Comparison of ENCODE assay signal across 8 cellular contexts in genomic region chr20:49319204-49319809, GRCh38. TPM values are rescaled to one million over a fixed set of nuclear protein-coding genes. Genes with fewer than 3 reads are reported as not detected.
DNase-seq lines count a peak whose midpoint lies in the region; ATAC-seq and TF ChIP-seq lines count a peak whose summit lies in the region.

No MANE protein-coding gene starts in this region.

- no peak overlapping the region for H2BK5ac ChIP-seq in mesenchymal stem cell (ENCODE audit: low read depth, low read length, poor library complexity, severe bottlenecking)

- H2BK12ac ChIP-seq in mesenchymal stem cell (ENCODE audit: low read length in 2 of 2) = no peak overlapping the region

- intact Hi-C loops in activated CD8-positive, alpha-beta T cell treated with anti-CD3 and anti-CD28 coated beads for 36 hours (cut with micrococcal nuclease) = no loop called here

- H3K79me2 ChIP-seq in hepatocyte = no peaks in the 10 kb centered on the region

- no peaks in the 10 kb centered on the region for H3K9me2 ChIP-seq in hepatocyte (replicated peaks; ENCODE audit: insufficient read depth)

- H3K23ac ChIP-seq in mesenchymal stem cell (ENCODE audit: low read length in 2 of 2) = peak overlapping the region in 1 of 2 experiments; percentile 35

- no peaks in the 10 kb centered on the region for H4K20me1 ChIP-seq in hepatocyte (ENCODE audit: insufficient read depth, poor library complexity, severe bottlenecking)

- H3K4me1 Mint-ChIP-seq in activated CD8-positive, alpha-beta memory T cell treated with anti-CD3 and anti-CD28 coated beads, Interleukin-2, amount 10 ng/mL, durations not matched to agents 7 days and 5 days = peaks cover 25% of the 10 kb centered on the region
- peaks cover 27% of the 10 kb centered on the region for H3K4me1 Mint-ChIP-seq in activated CD8-positive, alpha-beta T cell treated with anti-CD3 and anti-CD28 coated beads for 36 hours (ENCODE audit: low read depth)
- H3K4me1 Mint-ChIP-seq in stimulated activated naive CD8-positive, alpha-beta T cell treated with anti-CD3 and anti-CD28 coated beads, Interleukin-15, amount 100 ng/mL, for 72 hours = peaks cover 34% of the 10 kb centered on the region

- CTCF ChIA-PET in activated CD8-positive, alpha-beta memory T cell treated with anti-CD3 and anti-CD28 coated beads, Interleukin-2, amount 10 ng/mL, durations not matched to agents 7 days and 5 days (lab: Charles Lee) = interaction anchor here (1.5 to 2.3 kb wide), 9 partner anchors 9 to 214 kb away, joined by 3 to 8 read pairs (median 5); no protein-coding TSS in a partner anchor
- CTCF ChIA-PET in activated CD8-positive, alpha-beta T cell treated with anti-CD3 and anti-CD28 coated beads for 36 hours (lab: Charles Lee) = interaction anchor here (1.0 to 3.6 kb wide), 6 partner anchors 14 to 289 kb away, joined by 3 to 11 read pairs (median 4); no protein-coding TSS in a partner anchor

- H3K4ac ChIP-seq in mesenchymal stem cell (ENCODE audit: low read depth in 1 of 2, low read length in 2 of 2) = no peak overlapping the region

- no peak overlapping the region for H3K14ac ChIP-seq in mesenchymal stem cell (ENCODE audit: low read length in 2 of 2)

- H3K36me3 ChIP-seq in hepatocyte (replicated peaks; ENCODE audit: insufficient read depth, low read depth) = no peaks in the 10 kb centered on the region
- no peaks in the 10 kb centered on the region for H3K36me3 ChIP-seq in mesenchymal stem cell (ENCODE audit: control insufficient read depth in 1 of 2, insufficient read depth in 2 of 2, low read depth in 1 of 2, low read length in 2 of 2)

- no peaks in the 10 kb centered on the region for H3K9me3 Mint-ChIP-seq in activated CD8-positive, alpha-beta memory T cell treated with anti-CD3 and anti-CD28 coated beads, Interleukin-2, amount 10 ng/mL, durations not matched to agents 7 days and 5 days (ENCODE audit: low read depth)
- no peaks in the 10 kb centered on the region for H3K9me3 Mint-ChIP-seq in activated CD8-positive, alpha-beta T cell treated with anti-CD3 and anti-CD28 coated beads for 36 hours
- H3K9me3 Mint-ChIP-seq in stimulated activated naive CD8-positive, alpha-beta T cell treated with anti-CD3 and anti-CD28 coated beads, Interleukin-15, amount 100 ng/mL, for 72 hours = no peaks in the 10 kb centered on the region

- H3K27me3 ChIP-seq in hepatocyte (peaks cover 70% of the 10 kb centered on the region), mesenchymal stem cell (ENCODE audit: control insufficient read depth in 1 of 2, insufficient read depth in 1 of 2, low read length in 2 of 2) (peaks cover 56 to 70% of the 10 kb centered on the region in 2 experiments)

- H3K9ac ChIP-seq in mesenchymal stem cell (ENCODE audit: low read length) = no peak overlapping the region

- POLR2A ChIA-PET in activated CD8-positive, alpha-beta T cell treated with anti-CD3 and anti-CD28 coated beads for 36 hours (lab: Charles Lee) = interaction anchor here (0.9 to 2.0 kb wide), 6 partner anchors 9 to 45 kb away, joined by 4 to 14 read pairs (median 6); no protein-coding TSS in a partner anchor

- H3K18ac ChIP-seq in mesenchymal stem cell (ENCODE audit: low read depth in 1 of 2, low read length in 2 of 2) = no peak overlapping the region

- no peak overlapping the region for H2BK15ac ChIP-seq in mesenchymal stem cell (ENCODE audit: low read depth, poor library complexity, severe bottlenecking)

- H3K27ac ChIP-seq in hepatocyte = no peak overlapping the region
- no peak overlapping the region for H3K27ac ChIP-seq in mesenchymal stem cell (ENCODE audit: low read length, poor library complexity, severe bottlenecking)

- H2BK120ac ChIP-seq in mesenchymal stem cell (ENCODE audit: low read depth, low read length) = no peak overlapping the region

- 47% methylated on average over 25 of the region's 25 CpGs for WGBS in hepatocyte (ENCODE audit: low lambda C conversion rate, missing lambda C conversion rate)
- 38% methylated on average over 23 of the region's 25 CpGs for WGBS in mesenchymal stem cell

- peak overlapping the region; percentile 80 for H3K4me3 Mint-ChIP-seq in activated CD8-positive, alpha-beta memory T cell treated with anti-CD3 and anti-CD28 coated beads, Interleukin-2, amount 10 ng/mL, durations not matched to agents 7 days and 5 days
- H3K4me3 Mint-ChIP-seq in activated CD8-positive, alpha-beta T cell treated with anti-CD3 and anti-CD28 coated beads for 36 hours = peak overlapping the region; percentile 69
- H3K4me3 Mint-ChIP-seq in stimulated activated naive CD8-positive, alpha-beta T cell treated with anti-CD3 and anti-CD28 coated beads, Interleukin-15, amount 100 ng/mL, for 72 hours = peak overlapping the region; percentile 92 to 95

- DNase-seq in activated CD8-positive, alpha-beta memory T cell treated with anti-CD3 and anti-CD28 coated beads, Interleukin-2, amount 10 ng/mL, durations not matched to agents 7 days and 5 days = no peak
- DNase-seq in activated CD8-positive, alpha-beta memory T cell treated with anti-CD3 and anti-CD28 coated beads for 24 hours = no peak
- DNase-seq in activated CD8-positive, alpha-beta T cell treated with anti-CD3 and anti-CD28 coated beads for 36 hours = no peak
- DNase-seq in hepatocyte (ENCODE audit: low spot score) (no peak), mesenchymal stem cell (no peak), Kasumi-1 (lab: John Stamatoyannopoulos, UW) (no peak)
- DNase-seq in stimulated activated naive CD8-positive, alpha-beta T cell treated with anti-CD3 and anti-CD28 coated beads, Interleukin-15, amount 100 ng/mL, for 72 hours = no peak

- H3K4me2 ChIP-seq in hepatocyte (peak overlapping the region; percentile 92), mesenchymal stem cell (ENCODE audit: low read length, poor library complexity, severe bottlenecking) (no peak overlapping the region)

- no peak overlapping the region for H4K8ac ChIP-seq in mesenchymal stem cell (ENCODE audit: low read length)

- H3K27me3 Mint-ChIP-seq in activated CD8-positive, alpha-beta memory T cell treated with anti-CD3 and anti-CD28 coated beads, Interleukin-2, amount 10 ng/mL, durations not matched to agents 7 days and 5 days = peaks cover 65% of the 10 kb centered on the region
- H3K27me3 Mint-ChIP-seq in activated CD8-positive, alpha-beta T cell treated with anti-CD3 and anti-CD28 coated beads for 36 hours = peaks cover 51% of the 10 kb centered on the region
- H3K27me3 Mint-ChIP-seq in stimulated activated naive CD8-positive, alpha-beta T cell treated with anti-CD3 and anti-CD28 coated beads, Interleukin-15, amount 100 ng/mL, for 72 hours = peaks cover 71% of the 10 kb centered on the region

- H3K4me1 ChIP-seq in hepatocyte (ENCODE audit: insufficient read depth) (peaks cover 9% of the 10 kb centered on the region), mesenchymal stem cell (ENCODE audit: control insufficient read depth, insufficient read depth, low read depth, low read length) (peaks cover 12% of the 10 kb centered on the region)

- no peak overlapping the region for H3K27ac Mint-ChIP-seq in activated CD8-positive, alpha-beta memory T cell treated with anti-CD3 and anti-CD28 coated beads, Interleukin-2, amount 10 ng/mL, durations not matched to agents 7 days and 5 days
- H3K27ac Mint-ChIP-seq in activated CD8-positive, alpha-beta T cell treated with anti-CD3 and anti-CD28 coated beads for 36 hours = no peak overlapping the region
- H3K27ac Mint-ChIP-seq in stimulated activated naive CD8-positive, alpha-beta T cell treated with anti-CD3 and anti-CD28 coated beads, Interleukin-15, amount 100 ng/mL, for 72 hours = no peak overlapping the region

- no peaks in the 10 kb centered on the region for H3K9me3 ChIP-seq in hepatocyte (ENCODE audit: low read depth)
- no peaks in the 10 kb centered on the region for H3K9me3 ChIP-seq in mesenchymal stem cell (ENCODE audit: control insufficient read depth, low read length)

- H3K79me1 ChIP-seq in mesenchymal stem cell (replicated peaks; ENCODE audit: low read length, poor library complexity, severe bottlenecking) = no peaks in the 10 kb centered on the region

- H3K4me3 ChIP-seq in hepatocyte (no peak overlapping the region), mesenchymal stem cell (ENCODE audit: insufficient read depth in 1 of 2, low read depth in 1 of 2, low read length in 2 of 2) (peak overlapping the region in 1 of 2 experiments; percentile 69)

- H4K91ac ChIP-seq in mesenchymal stem cell (ENCODE audit: low read length) = no peak overlapping the region

- TF ChIP-seq CTCF in activated CD8-positive, alpha-beta T cell treated with anti-CD3 and anti-CD28 coated beads for 36 hours (IDR thresholded peaks at IDR 0.05) = no peak
- no peak for TF ChIP-seq CTCF in hepatocyte (IDR thresholded peaks at IDR 0.05; ENCODE audit: poor library complexity)

- H2AK5ac ChIP-seq in mesenchymal stem cell (ENCODE audit: low read length, severe bottlenecking) = no peak overlapping the region

- ATAC-seq in activated CD8-positive, alpha-beta memory T cell treated with anti-CD3 and anti-CD28 coated beads, Interleukin-2, amount 10 ng/mL, durations not matched to agents 7 days and 5 days = no peak
- ATAC-seq in activated CD8-positive, alpha-beta T cell treated with anti-CD3 and anti-CD28 coated beads for 36 hours = no peak
- ATAC-seq in stimulated activated naive CD8-positive, alpha-beta T cell treated with anti-CD3 and anti-CD28 coated beads, Interleukin-15, amount 100 ng/mL, for 72 hours = no peak
- ATAC-seq in HG03571 (IDR thresholded peaks at IDR 0.05; ENCODE audit: unreplicated experiment) = no peak

- H3K36me3 Mint-ChIP-seq in activated CD8-positive, alpha-beta memory T cell treated with anti-CD3 and anti-CD28 coated beads, Interleukin-2, amount 10 ng/mL, durations not matched to agents 7 days and 5 days = no peaks in the 10 kb centered on the region
- no peaks in the 10 kb centered on the region for H3K36me3 Mint-ChIP-seq in activated CD8-positive, alpha-beta T cell treated with anti-CD3 and anti-CD28 coated beads for 36 hours (ENCODE audit: low read depth)

- H2AFZ ChIP-seq in hepatocyte (peak overlapping the region; percentile 49), mesenchymal stem cell (ENCODE audit: low read depth, low read length) (no peak overlapping the region)

RNA-seq across cellular contexts. Expression of gene ZNFX1, which starts 41.5 kb away (rescaled TPM):
- total RNA-seq in activated CD8-positive, alpha-beta memory T cell treated with anti-CD3 and anti-CD28 coated beads, Interleukin-2, amount 10 ng/mL, durations not matched to agents 7 days and 5 days = 10 to 100 TPM; 69.2 to 88.6 TPM
- 10 to 100 TPM; 27.4 to 27.7 TPM for total RNA-seq in activated CD8-positive, alpha-beta T cell treated with anti-CD3 and anti-CD28 coated beads for 36 hours
- 13.0 and 13.9 TPM in 2 replicates for total RNA-seq in hepatocyte
- 10.0 and 10.2 TPM in 2 replicates for polyA plus RNA-seq in hepatocyte
- 13.4 TPM for polyA plus RNA-seq in mesenchymal stem cell (2013, experiment 1 of 2)
- polyA plus RNA-seq in mesenchymal stem cell (2013, experiment 2 of 2) = 12.3 TPM
